Comparison of ENCODE assay signal across 36 cellular contexts in genomic region chr7:106471021-106471420, GRCh38.
"Had no signal": no experiment of that assay in that cellular context is flagged by ENCODE, and none has a peak within 500 bp of the region (broad histone marks: within the 10 kb centered on the region; RNA-seq: fewer than 3 reads in every experiment).

No MANE protein-coding gene starts in this region.

- H3K4me3 Mint-ChIP-seq: activated B cell treated with CpG ODN at 0.5 μM for 24 hours; activated naive CD8-positive, alpha-beta T cell treated with anti-CD3 and anti-CD28 coated beads, Interleukin-2, amount 10 ng/mL, durations not matched to agents 7 days and 5 days; IgD-negative memory B cell; T-cell had no signal

- FAIRE-seq: astrocyte, RCC 7860 had no signal

- ATAC-seq: body of pancreas, PC-3, Right ventricle myocardium inferior, SK-N-SH treated with all-trans-retinoic acid at 6 μM for 48 hours, T-cell had no signal

- H3K27ac Mint-ChIP-seq: activated B cell treated with CpG ODN at 0.5 μM for 24 hours; activated naive CD8-positive, alpha-beta T cell treated with anti-CD3 and anti-CD28 coated beads, Interleukin-2, amount 10 ng/mL, durations not matched to agents 7 days and 5 days; IgD-negative memory B cell; T-cell had no signal

- H3K27me3 ChIP-seq: adrenal gland, body of pancreas, breast epithelium, MG63 had no signal

- H3K36me3 Mint-ChIP-seq: activated naive CD8-positive, alpha-beta T cell treated with anti-CD3 and anti-CD28 coated beads, Interleukin-2, amount 10 ng/mL, durations not matched to agents 7 days and 5 days; IgD-negative memory B cell; T-cell had no signal

- H3K9me3 Mint-ChIP-seq: activated B cell treated with CpG ODN at 0.5 μM for 24 hours; activated naive CD8-positive, alpha-beta T cell treated with anti-CD3 and anti-CD28 coated beads, Interleukin-2, amount 10 ng/mL, durations not matched to agents 7 days and 5 days; IgD-negative memory B cell; T-cell had no signal

- H3K4me3 ChIP-seq: adrenal gland, body of pancreas, breast epithelium, MG63 had no signal

- H3K27ac ChIP-seq: adrenal gland, body of pancreas, breast epithelium, RWPE1, VCaP had no signal

- H3K4me1 ChIP-seq: adrenal gland, body of pancreas, breast epithelium had no signal

- DNase-seq: activated B cell treated with CpG ODN at 0.5 μM for 24 hours; activated CD4-positive, alpha-beta T cell treated with anti-CD3 and anti-CD28 coated beads for 48 hours; activated CD4-positive, alpha-beta T cell treated with anti-CD3 and anti-CD28 coated beads, Interleukin-2, amount 50 U/mL, for 4 hours; activated CD4-positive, CD25-positive, alpha-beta regulatory T cell treated with anti-CD3 and anti-CD28 coated beads, Interleukin-2, amount 50 U/mL, for 72 hours; activated CD8-positive, alpha-beta memory T cell treated with anti-CD3 and anti-CD28 coated beads, Interleukin-2, amount 50 U/mL, for 4 hours; activated gamma-delta T cell; activated naive CD4-positive, alpha-beta T cell treated with Interleukin-2 at 50 U/mL for 16 hours; activated naive CD8-positive, alpha-beta T cell treated with anti-CD3 and anti-CD28 coated beads, Interleukin-2, amount 10 ng/mL, durations not matched to agents 7 days and 5 days; activated T-cell treated with anti-CD3 and anti-CD28 coated beads for 4 hours; adrenal gland; body of pancreas; Kasumi-1; KG1; MG63; NCI-H1048; NCI-H1105 treated with DMSO at 0.1 percent for 48 hours; NCI-H1436; NCI-H1694; NCI-H1930; NCI-H2081 treated with DMSO at 0.1 percent for 48 hours; NCI-H510A; NCI-H748 treated with DMSO at 0.1 percent for 48 hours; NK-92 treated with Interleukin-12 subunit alpha and Interleukin-12 subunit beta, amount 100 ng/mL, for 24 hours; PC-3; SIG-M5; T-cell; T-helper 2 cell; T-helper 9 cell had no signal

- H3K9me3 ChIP-seq: adrenal gland, body of pancreas, breast epithelium, MG63 had no signal

- H3K4me1 Mint-ChIP-seq: activated naive CD8-positive, alpha-beta T cell treated with anti-CD3 and anti-CD28 coated beads, Interleukin-2, amount 10 ng/mL, durations not matched to agents 7 days and 5 days; T-cell had no signal

- H3K36me3 ChIP-seq: adrenal gland, breast epithelium, MG63 had no signal
